In genomic region chr3:197734667-197735318, GRCh38 we compare ENCODE assay signal across 9 cellular contexts.
DNase-seq lines count a peak whose midpoint lies in the region; ATAC-seq and FAIRE-seq lines count a peak whose summit lies in the region.
"Had no signal": no experiment of that assay in that cellular context is flagged by ENCODE, and none has a peak within 500 bp of the region (broad histone marks: within the 10 kb centered on the region; RNA-seq: fewer than 3 reads in every experiment).

No MANE protein-coding gene starts in this region.

- H3K4me1 Mint-ChIP-seq in T-helper 1 cell treated with Interleukin-12 subunit alpha and Interleukin-12 subunit beta and Interleukin-4 antibody, amounts not matched to agents 30 μg/mL and 1 μg/mL, for 36 hours (ENCODE audit: low read depth), result peaks cover 31% of the 10 kb centered on the region

- H3K27ac Mint-ChIP-seq in T-helper 1 cell treated with Interleukin-12 subunit alpha and Interleukin-12 subunit beta and Interleukin-4 antibody, amounts not matched to agents 30 μg/mL and 1 μg/mL, for 36 hours, result peak overlapping the region; percentile 14

- no peak for FAIRE-seq in RCC 7860 (lab: Jason Lieb, UNC)
- FAIRE-seq: A204.1 had no signal

- no peaks in the 10 kb centered on the region for H3K27me3 Mint-ChIP-seq in T-helper 1 cell treated with Interleukin-12 subunit alpha and Interleukin-12 subunit beta and Interleukin-4 antibody, amounts not matched to agents 30 μg/mL and 1 μg/mL, for 36 hours (ENCODE audit: low read depth)

- no peaks in the 10 kb centered on the region for H3K9me3 Mint-ChIP-seq in T-helper 1 cell treated with Interleukin-12 subunit alpha and Interleukin-12 subunit beta and Interleukin-4 antibody, amounts not matched to agents 30 μg/mL and 1 μg/mL, for 36 hours

- ATAC-seq in HG02884 (IDR thresholded peaks at IDR 0.05; ENCODE audit: unreplicated experiment), result peak; percentile 41

- H3K36me3 Mint-ChIP-seq in T-helper 1 cell treated with Interleukin-12 subunit alpha and Interleukin-12 subunit beta and Interleukin-4 antibody, amounts not matched to agents 30 μg/mL and 1 μg/mL, for 36 hours (ENCODE audit: low read depth), result peaks cover 1% of the 10 kb centered on the region

- H3K4me3 Mint-ChIP-seq in T-helper 1 cell treated with Interleukin-12 subunit alpha and Interleukin-12 subunit beta and Interleukin-4 antibody, amounts not matched to agents 30 μg/mL and 1 μg/mL, for 36 hours, result peak overlapping the region; percentile 70

- DNase-seq in T-helper 1 cell (no peak), RPMI8226 (peak; percentile 84), pons (ENCODE audit: low spot score) (peak; percentile 59), DMS53 (lab: John Stamatoyannopoulos, UW) (no peak), DMS53 treated with DMSO at 0.1 percent for 48 hours (lab: John Stamatoyannopoulos, UW; ENCODE audit: unreplicated experiment) (no peak), RCC 7860 (ENCODE audit: low spot score) (no peak)

Comparison
In these comparisons a context has a peak if more than half of its experiments do, and no peak if none do; other contexts are left out.
1. DNase-seq: peak in RPMI8226 (single experiment) and pons (single experiment); none in T-helper 1 cell (0 of 5), DMS53 (single experiment), DMS53 treated with DMSO at 0.1 percent for 48 hours (single experiment) and RCC 7860 (single experiment).